19 cellular contexts compared by ENCODE assay signal in the genomic region with DNA sequence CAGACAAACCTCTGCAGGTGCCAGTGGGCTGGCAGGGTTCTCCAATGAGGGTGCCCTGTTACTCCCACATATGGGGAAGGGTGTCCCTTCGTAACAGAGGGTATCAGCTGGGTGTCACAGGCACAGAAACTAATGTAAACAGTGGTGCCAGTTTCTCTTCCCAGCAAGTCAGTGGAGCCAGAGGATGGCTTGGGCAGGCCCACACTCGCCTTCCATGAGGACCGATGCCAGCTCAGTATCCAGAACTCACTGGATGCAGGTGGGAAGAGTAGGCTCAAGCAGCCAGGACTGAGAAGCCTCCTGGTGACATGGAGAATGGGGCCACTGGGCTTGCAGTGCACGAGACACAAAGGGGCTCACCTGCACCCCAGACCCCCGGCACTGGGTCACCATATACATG. TPM values are rescaled to one million over a fixed set of nuclear protein-coding genes. Genes with fewer than 3 reads are reported as not detected.
"Had no signal": no experiment of that assay in that cellular context is flagged by ENCODE, and none has a peak within 500 bp of the region (broad histone marks: within the 10 kb centered on the region; RNA-seq: fewer than 3 reads in every experiment).

No MANE protein-coding gene starts in this region.

- H3K27me3 Mint-ChIP-seq: type B pancreatic cell had no signal

- H3K4me3 ChIP-seq: gastrocnemius medialis, heart right ventricle, lung, sigmoid colon had no signal

- H3K9me3 ChIP-seq: gastrocnemius medialis, heart right ventricle, sigmoid colon had no signal

- H3K27ac ChIP-seq: brain microvascular endothelial cell, gastrocnemius medialis, heart right ventricle, sigmoid colon had no signal

- H3K27ac Mint-ChIP-seq: activated B cell treated with CpG ODN at 0.5 μM for 24 hours; activated naive CD8-positive, alpha-beta T cell; stimulated activated naive CD8-positive, alpha-beta T cell treated with anti-CD3 and anti-CD28 coated beads, Interleukin-15, amount 100 ng/mL, for 72 hours; T-helper 2 cell treated with Interferon-gamma antibody and Interleukin-4, amounts not matched to agents 5 μg/mL and 100 μg/mL, for 36 hours; type B pancreatic cell had no signal

- H3K27me3 ChIP-seq: brain microvascular endothelial cell, gastrocnemius medialis had no signal

- H3K36me3 Mint-ChIP-seq: activated naive CD8-positive, alpha-beta T cell; type B pancreatic cell had no signal

- H3K36me3 ChIP-seq: brain microvascular endothelial cell, gastrocnemius medialis, heart right ventricle, sigmoid colon had no signal

- H3K4me1 Mint-ChIP-seq: activated B cell treated with CpG ODN at 0.5 μM for 24 hours; stimulated activated naive CD8-positive, alpha-beta T cell treated with anti-CD3 and anti-CD28 coated beads, Interleukin-15, amount 100 ng/mL, for 72 hours had no signal

- DNase-seq: activated B cell treated with CpG ODN at 0.5 μM for 24 hours; activated CD4-positive, alpha-beta T cell treated with anti-CD3 and anti-CD28 coated beads for 48 hours; activated CD8-positive, alpha-beta memory T cell treated with anti-CD3 and anti-CD28 coated beads for 24 hours; activated gamma-delta T cell treated with Interleukin-2 at 50 U/mL for 16 hours; brain microvascular endothelial cell; cerebellar nuclear complex; effector CD8-positive, alpha-beta T cell; gastrocnemius medialis; heart right ventricle; left colon; midbrain; sigmoid colon; stimulated activated CD4-positive, alpha-beta T cell treated with anti-CD3 and anti-CD28 coated beads, Interleukin-1b, Interleukin-23, amount 100 ng/mL, for 48 hours; stimulated activated naive CD8-positive, alpha-beta T cell treated with anti-CD3 and anti-CD28 coated beads, Interleukin-15, amount 100 ng/mL, for 72 hours had no signal

- H3K9me3 Mint-ChIP-seq: activated B cell treated with CpG ODN at 0.5 μM for 24 hours; T-helper 2 cell treated with Interferon-gamma antibody and Interleukin-4, amounts not matched to agents 5 μg/mL and 100 μg/mL, for 36 hours; type B pancreatic cell had no signal

- H3K4me1 ChIP-seq: gastrocnemius medialis, heart right ventricle, sigmoid colon had no signal

- ATAC-seq: gastrocnemius medialis; left colon; stimulated activated naive CD8-positive, alpha-beta T cell treated with anti-CD3 and anti-CD28 coated beads, Interleukin-15, amount 100 ng/mL, for 72 hours had no signal

- H3K4me3 Mint-ChIP-seq: activated B cell treated with CpG ODN at 0.5 μM for 24 hours; activated naive CD8-positive, alpha-beta T cell; stimulated activated naive CD8-positive, alpha-beta T cell treated with anti-CD3 and anti-CD28 coated beads, Interleukin-15, amount 100 ng/mL, for 72 hours; T-helper 2 cell treated with Interferon-gamma antibody and Interleukin-4, amounts not matched to agents 5 μg/mL and 100 μg/mL, for 36 hours; type B pancreatic cell had no signal

RNA-seq across cellular contexts. Expression of a gene that starts 30.4 kb away (rescaled TPM):
- total RNA-seq: osteoblast had no signal
